Comparison of ENCODE assay signal across 1 cellular context in the genomic region with DNA sequence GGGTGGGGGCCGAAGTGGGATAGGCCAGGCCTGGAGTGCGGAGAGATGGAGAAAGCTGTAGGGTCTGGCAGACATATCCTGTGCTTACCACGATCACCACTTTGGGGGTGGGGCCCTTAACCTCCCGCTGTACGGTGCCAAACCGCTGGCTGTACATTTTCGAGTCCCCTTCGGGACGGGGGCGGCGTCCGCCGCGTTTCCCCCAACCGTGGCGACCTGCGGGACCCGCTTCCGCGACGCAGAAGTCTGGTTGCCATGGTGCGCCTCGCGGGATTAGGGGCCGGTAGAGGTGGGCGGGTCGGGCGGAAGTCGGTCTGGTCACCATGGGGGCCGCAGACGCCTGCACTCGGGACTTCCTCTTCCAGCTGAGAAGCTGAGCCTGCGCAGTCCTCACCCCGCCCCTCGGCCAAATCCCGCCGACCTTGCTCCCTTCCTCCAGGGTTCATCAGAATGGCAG.
TF ChIP-seq lines count a peak whose summit lies in the region.

A gene with protein sequence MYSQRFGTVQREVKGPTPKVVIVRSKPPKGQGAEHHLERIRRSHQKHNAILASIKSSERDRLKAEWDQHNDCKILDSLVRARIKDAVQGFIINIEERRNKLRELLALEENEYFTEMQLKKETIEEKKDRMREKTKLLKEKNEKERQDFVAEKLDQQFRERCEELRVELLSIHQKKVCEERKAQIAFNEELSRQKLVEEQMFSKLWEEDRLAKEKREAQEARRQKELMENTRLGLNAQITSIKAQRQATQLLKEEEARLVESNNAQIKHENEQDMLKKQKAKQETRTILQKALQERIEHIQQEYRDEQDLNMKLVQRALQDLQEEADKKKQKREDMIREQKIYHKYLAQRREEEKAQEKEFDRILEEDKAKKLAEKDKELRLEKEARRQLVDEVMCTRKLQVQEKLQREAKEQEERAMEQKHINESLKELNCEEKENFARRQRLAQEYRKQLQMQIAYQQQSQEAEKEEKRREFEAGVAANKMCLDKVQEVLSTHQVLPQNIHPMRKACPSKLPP (minus strand): TSS at position 248 of the 457 bp plus-strand sequence. CDS start 91 bp downstream, at position 157.

TF ChIP-seq in H1, 55 proteins besides CTCF, POLR2A, EP300 and RAD21:
- no peak for TF ChIP-seq JUND (IDR thresholded peaks at IDR 0.05; ENCODE audit: low read length)
- no peak for TF ChIP-seq BRCA1 (IDR thresholded peaks at IDR 0.05; ENCODE audit: low read depth, low read length)
- TF ChIP-seq RFX5 (IDR thresholded peaks at IDR 0.05; ENCODE audit: borderline replicate concordance, low read depth, low read length): no peak
- TF ChIP-seq GABPA (IDR thresholded peaks at IDR 0.05; ENCODE audit: borderline replicate concordance, insufficient read depth, low read length): peak; percentile 72; the same call in 1 of the 2 replicates
- no peak for TF ChIP-seq POLR2AphosphoS5 (IDR thresholded peaks at IDR 0.05; ENCODE audit: low read depth, low read length)
- no peak for TF ChIP-seq MAX (IDR thresholded peaks at IDR 0.05)
- no peak for TF ChIP-seq KDM1A (IDR thresholded peaks at IDR 0.05; ENCODE audit: borderline replicate concordance, low read length)
- peak; percentile 55 for TF ChIP-seq NRF1 (IDR thresholded peaks at IDR 0.05; ENCODE audit: low read depth, low read length)
- 0 out of 2 replicates have a peak, but pooled peaks have one; percentile 25 for TF ChIP-seq BACH1 (IDR thresholded peaks at IDR 0.05; ENCODE audit: low read length)
- TF ChIP-seq, protein P1, sequence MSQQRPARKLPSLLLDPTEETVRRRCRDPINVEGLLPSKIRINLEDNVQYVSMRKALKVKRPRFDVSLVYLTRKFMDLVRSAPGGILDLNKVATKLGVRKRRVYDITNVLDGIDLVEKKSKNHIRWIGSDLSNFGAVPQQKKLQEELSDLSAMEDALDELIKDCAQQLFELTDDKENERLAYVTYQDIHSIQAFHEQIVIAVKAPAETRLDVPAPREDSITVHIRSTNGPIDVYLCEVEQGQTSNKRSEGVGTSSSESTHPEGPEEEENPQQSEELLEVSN (IDR thresholded peaks at IDR 0.05): no peak
- TF ChIP-seq CBX5 (IDR thresholded peaks at IDR 0.05; ENCODE audit: low read depth, low read length): no peak
- TF ChIP-seq KDM4A (IDR thresholded peaks at IDR 0.05; ENCODE audit: low read depth, low read length, severe bottlenecking): peak; percentile 62
- no peak for TF ChIP-seq KDM5A (IDR thresholded peaks at IDR 0.05; ENCODE audit: low read length)
- TF ChIP-seq PHF8 (conservative IDR thresholded peaks at IDR 0.05; ENCODE audit: low read depth, low read length): peak; percentile 47; the same call in 1 of the 2 replicates
- no peak for TF ChIP-seq SAP30 (IDR thresholded peaks at IDR 0.05; ENCODE audit: insufficient read depth, insufficient replicate concordance, low read length)
- no peak for TF ChIP-seq CREB1 (IDR thresholded peaks at IDR 0.05)
- TF ChIP-seq CEBPB (IDR thresholded peaks at IDR 0.05; ENCODE audit: low read depth, low read length): no peak
- no peak for TF ChIP-seq SP2 (IDR thresholded peaks at IDR 0.05; ENCODE audit: low read length)
- TF ChIP-seq SIN3A (conservative IDR thresholded peaks at IDR 0.05 in 1 of 2, IDR thresholded peaks at IDR 0.05 in 1 of 2; ENCODE audit: low read depth in 1 of 2, low read length in 2 of 2): peak; percentile 52 to 97; a peak in 2 of 4 replicates
- TF ChIP-seq CBX8 (IDR thresholded peaks at IDR 0.05; ENCODE audit: borderline replicate concordance, low read depth, low read length): no peak
- no peak for TF ChIP-seq CHD7 (IDR thresholded peaks at IDR 0.05; ENCODE audit: insufficient replicate concordance, low read length)
- TF ChIP-seq CTBP2 (IDR thresholded peaks at IDR 0.05; ENCODE audit: borderline replicate concordance, insufficient read depth, insufficient read length, low read length): no peak
- TF ChIP-seq TEAD4 (IDR thresholded peaks at IDR 0.05; ENCODE audit: low read depth, low read length): no peak
- no peak for TF ChIP-seq NANOG (IDR thresholded peaks at IDR 0.05; ENCODE audit: insufficient read depth, low read depth, low read length, poor library complexity, severe bottlenecking)
- no peak for TF ChIP-seq SIRT6 (IDR thresholded peaks at IDR 0.05; ENCODE audit: low read length)
- TF ChIP-seq TAF7 (optimal IDR thresholded peaks at IDR 0.05; ENCODE audit: borderline replicate concordance, low read depth, low read length): no peak
- no peak for TF ChIP-seq SUZ12 (IDR thresholded peaks at IDR 0.05; ENCODE audit: low read length)
- TF ChIP-seq RNF2 (IDR thresholded peaks at IDR 0.05; ENCODE audit: borderline replicate concordance, low read depth, low read length, missing control alignments, poor library complexity, severe bottlenecking): no peak
- no peak for TF ChIP-seq SRF (IDR thresholded peaks at IDR 0.05; ENCODE audit: low read depth, low read length)
- TF ChIP-seq EGR1 (IDR thresholded peaks at IDR 0.05; ENCODE audit: borderline replicate concordance, low read depth, low read length): peak; percentile 47; the same call in 1 of the 2 replicates
- no peak for TF ChIP-seq GTF2F1 (IDR thresholded peaks at IDR 0.05; ENCODE audit: borderline replicate concordance, low read depth, low read length)
- no peak for TF ChIP-seq ZNF274 (IDR thresholded peaks at IDR 0.05; ENCODE audit: borderline replicate concordance, extremely low read depth, low read length)
- TF ChIP-seq MAFK (IDR thresholded peaks at IDR 0.05; ENCODE audit: low read depth, low read length): no peak
- no peak for TF ChIP-seq RXRA (IDR thresholded peaks at IDR 0.05; ENCODE audit: insufficient read depth, low read depth, low read length)
- peak; percentile 29 for TF ChIP-seq ASH2L (IDR thresholded peaks at IDR 0.05; ENCODE audit: low read length)
- no peak for TF ChIP-seq POU5F1 (IDR thresholded peaks at IDR 0.05; ENCODE audit: low read depth, low read length)
- no peak for TF ChIP-seq ATF2 (IDR thresholded peaks at IDR 0.05; ENCODE audit: low read length)
- TF ChIP-seq CHD2 (IDR thresholded peaks at IDR 0.05; ENCODE audit: low read length): peak; percentile 83
- TF ChIP-seq RBBP5 (IDR thresholded peaks at IDR 0.05; ENCODE audit: borderline replicate concordance, low read depth, low read length): no peak
- no peak for TF ChIP-seq CHD1 (IDR thresholded peaks at IDR 0.05; ENCODE audit: low read depth, low read length)
- TF ChIP-seq HDAC2 (IDR thresholded peaks at IDR 0.05; ENCODE audit: borderline replicate concordance in 1 of 2, low read depth in 2 of 2, low read length in 2 of 2): peak in 1 of 2 experiments; percentile 77; a peak in 1 of 4 replicates
